Comparison of ENCODE assay signal across 15 cellular contexts in genomic region chr12:89376202-89376529, GRCh38. TPM values are rescaled to one million over a fixed set of nuclear protein-coding genes. Genes with fewer than 3 reads are reported as not detected.
DNase-seq lines count a peak whose midpoint lies in the region; ATAC-seq, FAIRE-seq and TF ChIP-seq lines count a peak whose summit lies in the region.
"Had no signal": no experiment of that assay in that cellular context is flagged by ENCODE, and none has a peak within 500 bp of the region (broad histone marks: within the 10 kb centered on the region; RNA-seq: fewer than 3 reads in every experiment).

No MANE protein-coding gene starts in this region.

- ATAC-seq in activated T-cell treated with anti-CD3 and anti-CD28 coated beads, Interleukin-2, amount 50 U/mL, for 72 hours (replicated peaks in 1 of 2) = peak; percentile 24 to 36
- peak; percentile 20 for ATAC-seq in activated CD8-positive, alpha-beta T cell treated with anti-CD3 and anti-CD28 coated beads, Interleukin-2, amount 10 ng/mL, durations not matched to agents 7 days and 5 days
- ATAC-seq in GM21737 (IDR thresholded peaks at IDR 0.05; ENCODE audit: unreplicated experiment) = no peak

- H3K27ac ChIP-seq in keratinocyte (ENCODE audit: control insufficient read depth, insufficient read depth, low read length) = peak overlapping the region; percentile 65
- H3K27ac ChIP-seq in thyroid gland = peak overlapping the region in 2 of 3 donors; percentile 32 to 35
- no peak overlapping the region for H3K27ac ChIP-seq in caudate nucleus (ENCODE audit: low read depth, low read length)

- dilution Hi-C loops in keratinocyte (cut with MboI; ENCODE audit: extremely low pct_ligation_motif_present, low sequenced_read_pairs) = no loop called here

- peaks cover 33% of the 10 kb centered on the region for H3K4me1 Mint-ChIP-seq in activated T-cell treated with anti-CD3 and anti-CD28 coated beads, Interleukin-2, amount 50 U/mL, for 72 hours (ENCODE audit: low read depth)
- H3K4me1 Mint-ChIP-seq in activated CD8-positive, alpha-beta T cell treated with anti-CD3 and anti-CD28 coated beads, Interleukin-2, amount 10 ng/mL, durations not matched to agents 7 days and 5 days (ENCODE audit: low read depth) = peaks cover 58% of the 10 kb centered on the region

- no peak for FAIRE-seq in keratinocyte (lab: Jason Lieb, UNC)
- FAIRE-seq: endometrium had no signal

- no peak for TF ChIP-seq POLR2A in thyroid gland (IDR thresholded peaks at IDR 0.05)

- H3K79me2 ChIP-seq in keratinocyte (ENCODE audit: control insufficient read depth, insufficient read depth, low read length) = no peaks in the 10 kb centered on the region

- CTCF ChIA-PET in activated CD8-positive, alpha-beta T cell treated with anti-CD3 and anti-CD28 coated beads, Interleukin-2, amount 10 ng/mL, durations not matched to agents 7 days and 5 days (lab: Charles Lee) = interaction anchor here (1.5 kb wide), 1 partner anchor 86 kb away, joined by 3 read pairs; no protein-coding TSS in a partner anchor

- TF ChIP-seq CTCF in keratinocyte (optimal IDR thresholded peaks at IDR 0.05 in 1 of 3, IDR thresholded peaks at IDR 0.05 in 1 of 3, conservative IDR thresholded peaks at IDR 0.05 in 1 of 3; ENCODE audit: extremely low read depth in 1 of 3, insufficient read depth in 2 of 3, low read length in 3 of 3) (no peak), thyroid gland (IDR thresholded peaks at IDR 0.05) (no peak)

- no peaks in the 10 kb centered on the region for H4K20me1 ChIP-seq in keratinocyte (ENCODE audit: control insufficient read depth, extremely low read depth, insufficient read depth, low read length)

- POLR2A ChIA-PET in activated CD8-positive, alpha-beta T cell treated with anti-CD3 and anti-CD28 coated beads, Interleukin-2, amount 10 ng/mL, durations not matched to agents 7 days and 5 days (lab: Charles Lee) = interaction anchor here (0.6 to 1.0 kb wide), 2 partner anchors 24 to 338 kb away, joined by 4 read pairs; partner anchors contain the start of gene DUSP6

- no peaks in the 10 kb centered on the region for H3K9me1 ChIP-seq in keratinocyte (ENCODE audit: control insufficient read depth, extremely low read depth, insufficient read depth, low read length)

- no peak overlapping the region for H2AFZ ChIP-seq in keratinocyte (ENCODE audit: control insufficient read depth, low read length)

- H3K4me2 ChIP-seq in keratinocyte (ENCODE audit: control insufficient read depth, extremely low read depth, insufficient read depth, low read depth, low read length) = no peak overlapping the region

- H3K9ac ChIP-seq in keratinocyte (ENCODE audit: control insufficient read depth, extremely low read depth, insufficient read depth, low read length) = no peak overlapping the region

- peak overlapping the region; percentile 25 to 64 for H3K4me3 Mint-ChIP-seq in activated T-cell treated with anti-CD3 and anti-CD28 coated beads, Interleukin-2, amount 50 U/mL, for 72 hours
- H3K4me3 Mint-ChIP-seq in activated CD8-positive, alpha-beta T cell treated with anti-CD3 and anti-CD28 coated beads, Interleukin-2, amount 10 ng/mL, durations not matched to agents 7 days and 5 days = no peak overlapping the region
- H3K4me3 Mint-ChIP-seq: activated naive CD4-positive, alpha-beta T cell treated with anti-CD3 and anti-CD28 coated beads, Interleukin-2, amount 50 U/mL, for 24 hours; CD4-positive, alpha-beta memory T cell; stimulated activated memory B cell treated with anti-CD40 and anti-IgM and Interleukin-4, amounts not matched to agents 10 μg/mL and 1 μg/mL and 100 μg/mL, for 72 hours had no signal

- no peak overlapping the region for H3K27ac Mint-ChIP-seq in activated T-cell treated with anti-CD3 and anti-CD28 coated beads, Interleukin-2, amount 50 U/mL, for 72 hours
- H3K27ac Mint-ChIP-seq in activated CD8-positive, alpha-beta T cell treated with anti-CD3 and anti-CD28 coated beads, Interleukin-2, amount 10 ng/mL, durations not matched to agents 7 days and 5 days = peak overlapping the region; percentile 61
- H3K27ac Mint-ChIP-seq: activated naive CD4-positive, alpha-beta T cell treated with anti-CD3 and anti-CD28 coated beads, Interleukin-2, amount 50 U/mL, for 24 hours; CD4-positive, alpha-beta memory T cell; stimulated activated memory B cell treated with anti-CD40 and anti-IgM and Interleukin-4, amounts not matched to agents 10 μg/mL and 1 μg/mL and 100 μg/mL, for 72 hours had no signal

- H3K36me3 ChIP-seq in keratinocyte (ENCODE audit: control insufficient read depth in 2 of 2, extremely low read depth in 1 of 2, insufficient read depth in 2 of 2, low read length in 2 of 2) = no peaks in the 10 kb centered on the region
- H3K36me3 ChIP-seq in thyroid gland = no peaks in the 10 kb centered on the region

- intact Hi-C loops in thyroid gland (cut with DNase I) = no loop called here

- H3K4me3 ChIP-seq in keratinocyte (ENCODE audit: control insufficient read depth in 2 of 3, extremely low read depth in 1 of 3, insufficient read depth in 2 of 3, low read depth in 1 of 3, low read length in 3 of 3) (no peak overlapping the region), thyroid gland (replicated peaks in 1 of 3) (no peak overlapping the region)

- peaks cover 54% of the 10 kb centered on the region for H3K4me1 ChIP-seq in keratinocyte (ENCODE audit: control insufficient read depth, extremely low read depth, insufficient read depth, low read length)
- H3K4me1 ChIP-seq in thyroid gland = peaks cover 11 to 19% of the 10 kb centered on the region in 2 donors

- 46 to 53% methylated on average over 1 of the region's 1 CpG for WGBS in thyroid gland, 2 donors

- H3K27me3 ChIP-seq in keratinocyte (ENCODE audit: control insufficient read depth, extremely low read depth, insufficient read depth, low read length) = no peaks in the 10 kb centered on the region
- no peaks in the 10 kb centered on the region for H3K27me3 ChIP-seq in thyroid gland

- peaks cover 0 to 4% of the 10 kb centered on the region in 2 donors for H3K36me3 Mint-ChIP-seq in activated T-cell treated with anti-CD3 and anti-CD28 coated beads, Interleukin-2, amount 50 U/mL, for 72 hours (ENCODE audit: insufficient read depth in 2 of 2)
- H3K36me3 Mint-ChIP-seq in activated CD8-positive, alpha-beta T cell treated with anti-CD3 and anti-CD28 coated beads, Interleukin-2, amount 10 ng/mL, durations not matched to agents 7 days and 5 days (ENCODE audit: low read depth) = peaks cover 2% of the 10 kb centered on the region
- H3K36me3 Mint-ChIP-seq: activated naive CD4-positive, alpha-beta T cell treated with anti-CD3 and anti-CD28 coated beads, Interleukin-2, amount 50 U/mL, for 24 hours; CD4-positive, alpha-beta memory T cell had no signal

- DNase-seq in activated T-cell treated with anti-CD3 and anti-CD28 coated beads, Interleukin-2, amount 50 U/mL, for 72 hours = no peak
- no peak for DNase-seq in activated T-cell treated with anti-CD3 and anti-CD28 coated beads, Interleukin-2, amount 50 U/mL, for 1 hour
- DNase-seq in activated CD8-positive, alpha-beta T cell treated with anti-CD3 and anti-CD28 coated beads, Interleukin-2, amount 10 ng/mL, durations not matched to agents 7 days and 5 days = no peak
- DNase-seq in keratinocyte (ENCODE audit: low read depth, low spot score) (no peak), thyroid gland (no peak), caudate nucleus (lab: John Stamatoyannopoulos, UW) (no peak), superior temporal gyrus (ENCODE audit: extremely low spot score) (no peak)
- DNase-seq: CD4-positive, alpha-beta memory T cell; foreskin melanocyte; Kasumi-1; NCI-H1105 treated with DMSO at 0.1 percent for 48 hours had no signal

- peaks cover 2 to 3% of the 10 kb centered on the region in 2 donors for H3K9me3 Mint-ChIP-seq in activated T-cell treated with anti-CD3 and anti-CD28 coated beads, Interleukin-2, amount 50 U/mL, for 72 hours
- no peaks in the 10 kb centered on the region for H3K9me3 Mint-ChIP-seq in activated CD8-positive, alpha-beta T cell treated with anti-CD3 and anti-CD28 coated beads, Interleukin-2, amount 10 ng/mL, durations not matched to agents 7 days and 5 days (ENCODE audit: insufficient read depth)
- H3K9me3 Mint-ChIP-seq: activated naive CD4-positive, alpha-beta T cell treated with anti-CD3 and anti-CD28 coated beads, Interleukin-2, amount 50 U/mL, for 24 hours; CD4-positive, alpha-beta memory T cell; stimulated activated memory B cell treated with anti-CD40 and anti-IgM and Interleukin-4, amounts not matched to agents 10 μg/mL and 1 μg/mL and 100 μg/mL, for 72 hours had no signal

- H3K9me3 ChIP-seq in keratinocyte (ENCODE audit: control insufficient read depth, low read depth, low read length) = no peaks in the 10 kb centered on the region
- H3K9me3 ChIP-seq in thyroid gland = no peaks in the 10 kb centered on the region

- no peaks in the 10 kb centered on the region for H3K27me3 Mint-ChIP-seq in activated T-cell treated with anti-CD3 and anti-CD28 coated beads, Interleukin-2, amount 50 U/mL, for 72 hours (ENCODE audit: low read depth)
- H3K27me3 Mint-ChIP-seq in activated CD8-positive, alpha-beta T cell treated with anti-CD3 and anti-CD28 coated beads, Interleukin-2, amount 10 ng/mL, durations not matched to agents 7 days and 5 days (ENCODE audit: low read depth) = no peaks in the 10 kb centered on the region
- H3K27me3 Mint-ChIP-seq: activated naive CD4-positive, alpha-beta T cell treated with anti-CD3 and anti-CD28 coated beads, Interleukin-2, amount 50 U/mL, for 24 hours; CD4-positive, alpha-beta memory T cell; stimulated activated memory B cell treated with anti-CD40 and anti-IgM and Interleukin-4, amounts not matched to agents 10 μg/mL and 1 μg/mL and 100 μg/mL, for 72 hours had no signal

RNA-seq across cellular contexts. Expression of gene DUSP6, which starts 23.9 kb away (rescaled TPM):
- 100 to 1,000 TPM; 115 to 182 TPM for total RNA-seq in activated T-cell treated with anti-CD3 and anti-CD28 coated beads, Interleukin-2, amount 50 U/mL, for 72 hours
- 100 to 1,000 TPM; 116 to 119 TPM for total RNA-seq in activated CD8-positive, alpha-beta T cell treated with anti-CD3 and anti-CD28 coated beads, Interleukin-2, amount 10 ng/mL, durations not matched to agents 7 days and 5 days
- 205 to 251 TPM (median 221 TPM) in 3 replicates for polyA plus RNA-seq in keratinocyte
- 66.1 TPM for polyA plus RNA-seq in keratinocyte (2011; ENCODE audit: low read depth)
- polyA plus RNA-seq in keratinocyte (2011; cell fraction: cytosol; rRNA removed) = 66.2 and 96.4 TPM in 2 replicates
- polyA plus RNA-seq in keratinocyte (2011; cell fraction: nucleus; rRNA removed) = 255 and 281 TPM in 2 replicates
- polyA plus RNA-seq in keratinocyte (2012; ENCODE audit: low replicate concordance) = 82.7 and 187 TPM in 2 replicates
- 454 to 649 TPM (median 503 TPM) in 3 replicates for polyA minus RNA-seq in keratinocyte
- 290 TPM for polyA minus RNA-seq in keratinocyte (2011; cell fraction: cytosol; rRNA and poly(A)+ RNA removed)
- 297 and 332 TPM in 2 replicates for polyA minus RNA-seq in keratinocyte (2011; cell fraction: nucleus; rRNA and poly(A)+ RNA removed)
- total RNA-seq in thyroid gland = 10 to 100 TPM; 31.0 to 40.2 (median 33.8) TPM
